In genomic region chr16:4306439-4307214, GRCh38 we compare ENCODE assay signal across 8 cellular contexts. TPM values are rescaled to one million over a fixed set of nuclear protein-coding genes. Genes with fewer than 3 reads are reported as not detected.
DNase-seq lines count a peak whose midpoint lies in the region; ATAC-seq and TF ChIP-seq lines count a peak whose summit lies in the region.

No MANE protein-coding gene starts in this region.

- peak; percentile 43 for TF ChIP-seq RAD21 in neural cell (conservative IDR thresholded peaks at IDR 0.05)

- 52% methylated on average over 16 of the region's 16 CpGs for WGBS in HUES64
- WGBS in ectodermal cell, 2 experiments = 58 to 61% methylated on average over 16 of the region's 16 CpGs

- H3K9ac ChIP-seq in HUES64 (ENCODE audit: low read depth, low read length) = peak overlapping the region; percentile 36
- peak overlapping the region; percentile 64 for H3K9ac ChIP-seq in neural cell (ENCODE audit: low read length)

- no peak overlapping the region for H3K4me2 ChIP-seq in neural cell (ENCODE audit: low read length)

- H3K27me3 ChIP-seq in HUES64 (ENCODE audit: insufficient read depth, low read length) = no peaks in the 10 kb centered on the region
- H3K27me3 ChIP-seq in WERI-Rb-1 (ENCODE audit: insufficient read depth, low read depth, severe bottlenecking) = no peaks in the 10 kb centered on the region
- H3K27me3 ChIP-seq in ectodermal cell (ENCODE audit: control insufficient read depth, insufficient read depth, low read length, poor library complexity, severe bottlenecking) = no peaks in the 10 kb centered on the region
- H3K27me3 ChIP-seq in neural cell (ENCODE audit: insufficient read depth, low read depth, low read length) = no peaks in the 10 kb centered on the region

- no peak for DNase-seq in AG09309 (ENCODE audit: low read depth)
- DNase-seq in WERI-Rb-1 = peak; percentile 83
- no peak for DNase-seq in A172 (ENCODE audit: low spot score)
- DNase-seq in cerebellar cortex (ENCODE audit: low spot score) = no peak

- peak; percentile 50 for TF ChIP-seq EP300 in neural cell (conservative IDR thresholded peaks at IDR 0.05; ENCODE audit: poor library complexity, severe bottlenecking)

- H3K36me3 ChIP-seq in HUES64 (ENCODE audit: insufficient read depth, low read length) (peaks cover 8% of the 10 kb centered on the region), WERI-Rb-1 (no peaks in the 10 kb centered on the region), ectodermal cell (ENCODE audit: control insufficient read depth, insufficient read depth, low read length) (no peaks in the 10 kb centered on the region), neural cell (ENCODE audit: insufficient read depth, low read length) (no peaks in the 10 kb centered on the region)

- no peaks in the 10 kb centered on the region for H3K79me2 ChIP-seq in neural cell (replicated peaks; ENCODE audit: insufficient read depth, low read length)

- H3F3A ChIP-seq in neural cell (ENCODE audit: insufficient read depth, low read length, poor library complexity, severe bottlenecking) = no peaks in the 10 kb centered on the region

- H3K4me3 ChIP-seq in AG09309 (ENCODE audit: control insufficient read depth, low read depth, low read length) (peak overlapping the region; percentile 55), HUES64 (ENCODE audit: low read length) (peak overlapping the region; percentile 64), WERI-Rb-1 (ENCODE audit: low read depth, low read length) (no peak overlapping the region), ectodermal cell (ENCODE audit: insufficient read depth, low read depth, low read length) (peak overlapping the region; percentile 70), neural cell (ENCODE audit: low read length) (peak overlapping the region; percentile 59)

- ATAC-seq in HG03521 (IDR thresholded peaks at IDR 0.05; ENCODE audit: unreplicated experiment) = no peak

- H3K9me2 ChIP-seq in neural cell (ENCODE audit: insufficient read depth, low read length) = no peaks in the 10 kb centered on the region

- H2AFZ ChIP-seq in neural cell (ENCODE audit: low read depth, low read length) = peak overlapping the region; percentile 51

- H3K9me3 ChIP-seq in HUES64 (ENCODE audit: insufficient read depth, low read depth, low read length) = no peaks in the 10 kb centered on the region
- H3K9me3 ChIP-seq in WERI-Rb-1 (ENCODE audit: severe bottlenecking) = no peaks in the 10 kb centered on the region
- no peaks in the 10 kb centered on the region for H3K9me3 ChIP-seq in ectodermal cell (ENCODE audit: control insufficient read depth, low read length)
- H3K9me3 ChIP-seq in neural cell (ENCODE audit: low read length) = no peaks in the 10 kb centered on the region

- H3K4me1 ChIP-seq in HUES64 (ENCODE audit: insufficient read depth, low read length) = peaks cover 21% of the 10 kb centered on the region; the same call in 1 of the 2 replicates
- H3K4me1 ChIP-seq in ectodermal cell (ENCODE audit: control insufficient read depth, insufficient read depth, low read length) = peaks cover 30% of the 10 kb centered on the region

- no peaks in the 10 kb centered on the region for H4K20me1 ChIP-seq in neural cell (ENCODE audit: insufficient read depth)

- H3K27ac ChIP-seq in HUES64 (ENCODE audit: low read depth, low read length) (peak overlapping the region; percentile 47; the same call in 1 of the 2 replicates), WERI-Rb-1 (peak overlapping the region; percentile 85), ectodermal cell (ENCODE audit: insufficient read depth, low read depth, low read length, poor library complexity, severe bottlenecking) (no peak overlapping the region), neural cell (ENCODE audit: low read length) (peak overlapping the region; percentile 68)

- TF ChIP-seq CTCF in AG09309 (IDR thresholded peaks at IDR 0.05; ENCODE audit: control insufficient read depth, insufficient read depth, low read depth, low read length, missing control alignments) (no peak), WERI-Rb-1 (IDR thresholded peaks at IDR 0.05; ENCODE audit: low read depth, low read length) (no peak), neural cell (IDR thresholded peaks at IDR 0.05; ENCODE audit: poor library complexity, severe bottlenecking) (no peak)

TF ChIP-seq in neural cell, 6 proteins besides CTCF, POLR2A, EP300 and RAD21:
- peak; percentile 51 for TF ChIP-seq SMC3 (conservative IDR thresholded peaks at IDR 0.05; ENCODE audit: poor library complexity)
- TF ChIP-seq, protein P1, sequence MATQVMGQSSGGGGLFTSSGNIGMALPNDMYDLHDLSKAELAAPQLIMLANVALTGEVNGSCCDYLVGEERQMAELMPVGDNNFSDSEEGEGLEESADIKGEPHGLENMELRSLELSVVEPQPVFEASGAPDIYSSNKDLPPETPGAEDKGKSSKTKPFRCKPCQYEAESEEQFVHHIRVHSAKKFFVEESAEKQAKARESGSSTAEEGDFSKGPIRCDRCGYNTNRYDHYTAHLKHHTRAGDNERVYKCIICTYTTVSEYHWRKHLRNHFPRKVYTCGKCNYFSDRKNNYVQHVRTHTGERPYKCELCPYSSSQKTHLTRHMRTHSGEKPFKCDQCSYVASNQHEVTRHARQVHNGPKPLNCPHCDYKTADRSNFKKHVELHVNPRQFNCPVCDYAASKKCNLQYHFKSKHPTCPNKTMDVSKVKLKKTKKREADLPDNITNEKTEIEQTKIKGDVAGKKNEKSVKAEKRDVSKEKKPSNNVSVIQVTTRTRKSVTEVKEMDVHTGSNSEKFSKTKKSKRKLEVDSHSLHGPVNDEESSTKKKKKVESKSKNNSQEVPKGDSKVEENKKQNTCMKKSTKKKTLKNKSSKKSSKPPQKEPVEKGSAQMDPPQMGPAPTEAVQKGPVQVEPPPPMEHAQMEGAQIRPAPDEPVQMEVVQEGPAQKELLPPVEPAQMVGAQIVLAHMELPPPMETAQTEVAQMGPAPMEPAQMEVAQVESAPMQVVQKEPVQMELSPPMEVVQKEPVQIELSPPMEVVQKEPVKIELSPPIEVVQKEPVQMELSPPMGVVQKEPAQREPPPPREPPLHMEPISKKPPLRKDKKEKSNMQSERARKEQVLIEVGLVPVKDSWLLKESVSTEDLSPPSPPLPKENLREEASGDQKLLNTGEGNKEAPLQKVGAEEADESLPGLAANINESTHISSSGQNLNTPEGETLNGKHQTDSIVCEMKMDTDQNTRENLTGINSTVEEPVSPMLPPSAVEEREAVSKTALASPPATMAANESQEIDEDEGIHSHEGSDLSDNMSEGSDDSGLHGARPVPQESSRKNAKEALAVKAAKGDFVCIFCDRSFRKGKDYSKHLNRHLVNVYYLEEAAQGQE (IDR thresholded peaks at IDR 0.05; ENCODE audit: borderline replicate concordance) = peak; percentile 86
- TF ChIP-seq POLR2AphosphoS5 (IDR thresholded peaks at IDR 0.05) = peak; percentile 82
- TF ChIP-seq EZH2 (IDR thresholded peaks at IDR 0.05; ENCODE audit: borderline replicate concordance, insufficient read depth, low read length, poor library complexity, severe bottlenecking) = no peak
- peak; percentile 77 for TF ChIP-seq TAF1 (IDR thresholded peaks at IDR 0.05; ENCODE audit: low read depth)
- TF ChIP-seq MXI1 (conservative IDR thresholded peaks at IDR 0.05; ENCODE audit: poor library complexity, severe bottlenecking) = no peak

RNA-seq across cellular contexts. Expression of gene GLIS2, which starts 9.2 kb away (rescaled TPM):
- polyA plus RNA-seq in HUES64 (2013, experiment 1 of 2) = 7.1 TPM
- 7.9 TPM for polyA plus RNA-seq in HUES64 (2013, experiment 2 of 2)
- polyA plus RNA-seq in ectodermal cell (2013, experiment 1 of 4) = 10.6 TPM
- polyA plus RNA-seq in ectodermal cell (2013, experiment 2 of 4) = 10.8 TPM
- polyA plus RNA-seq in ectodermal cell (2013, experiment 3 of 4) = 9.1 TPM
- polyA plus RNA-seq in ectodermal cell (2013, experiment 4 of 4) = 10.0 TPM
- 2.6 and 3.2 TPM in 2 replicates for polyA plus RNA-seq in neural cell
- polyA minus RNA-seq in neural cell = 5.9 and 7.8 TPM in 2 replicates
- 3.2 and 5.7 TPM in 2 replicates for total RNA-seq in A172 (2014; rRNA removed; shearing (Covaris generic))

RNA-seq across cellular contexts. Expression of gene TFAP4, which starts 33.8 kb away (rescaled TPM):
- polyA plus RNA-seq in HUES64 (2013, experiment 1 of 2) = 23.3 TPM
- 21.4 TPM for polyA plus RNA-seq in HUES64 (2013, experiment 2 of 2)
- polyA plus RNA-seq in ectodermal cell (2013, experiment 1 of 4) = 34.6 TPM
- 28.0 TPM for polyA plus RNA-seq in ectodermal cell (2013, experiment 2 of 4)
- 25.0 TPM for polyA plus RNA-seq in ectodermal cell (2013, experiment 3 of 4)
- polyA plus RNA-seq in ectodermal cell (2013, experiment 4 of 4) = 25.2 TPM
- 4.4 and 6.3 TPM in 2 replicates for polyA plus RNA-seq in neural cell
- 6.8 and 11.2 TPM in 2 replicates for polyA minus RNA-seq in neural cell
- 8.0 and 12.1 TPM in 2 replicates for total RNA-seq in A172 (2014; rRNA removed; shearing (Covaris generic))

RNA-seq across cellular contexts. Expression of gene PAM16, which starts 44.5 kb away (rescaled TPM):
- 71.8 TPM for polyA plus RNA-seq in HUES64 (2013, experiment 1 of 2)
- polyA plus RNA-seq in HUES64 (2013, experiment 2 of 2) = 66.8 TPM
- polyA plus RNA-seq in ectodermal cell (2013, experiment 1 of 4) = 40.9 TPM
- 41.8 TPM for polyA plus RNA-seq in ectodermal cell (2013, experiment 2 of 4)
- polyA plus RNA-seq in ectodermal cell (2013, experiment 3 of 4) = 46.4 TPM
- polyA plus RNA-seq in ectodermal cell (2013, experiment 4 of 4) = 47.3 TPM
- 125 and 145 TPM in 2 replicates for polyA plus RNA-seq in neural cell
- 21.2 and 29.5 TPM in 2 replicates for polyA minus RNA-seq in neural cell
- total RNA-seq in A172 (2014; rRNA removed; shearing (Covaris generic)) = 46.8 and 116 TPM in 2 replicates
